ENCODE assay signal across 13 cellular contexts in genomic region chr6:137494967-137495595, GRCh38. TPM values are rescaled to one million over a fixed set of nuclear protein-coding genes. Genes with fewer than 3 reads are reported as not detected.
DNase-seq lines count a peak whose midpoint lies in the region; ATAC-seq lines count a peak whose summit lies in the region.
"Had no signal": no experiment of that assay in that cellular context is flagged by ENCODE, and none has a peak within 500 bp of the region (broad histone marks: within the 10 kb centered on the region; RNA-seq: fewer than 3 reads in every experiment).

No MANE protein-coding gene starts in this region.

- H2AK5ac ChIP-seq in mesenchymal stem cell (ENCODE audit: low read length, severe bottlenecking), result no peak overlapping the region

- DNase-seq in CD4-positive, alpha-beta memory T cell, result no peak
- no peak for DNase-seq in activated naive CD8-positive, alpha-beta T cell treated with anti-CD3 and anti-CD28 coated beads, Interleukin-2, amount 50 U/mL, for 24 hours
- DNase-seq in naive B cell (no peak), GDM1 (lab: John Stamatoyannopoulos, UW) (no peak), dedifferentiated amniotic fluid mesenchymal stem cell (ENCODE audit: extremely low spot score) (no peak), mesenchymal stem cell (no peak)
- DNase-seq: activated effector memory CD4-positive, alpha-beta T cell treated with anti-CD3 and anti-CD28 coated beads, Interleukin-2, amount 50 U/mL, for 16 hours had no signal

- peak overlapping the region in 3 of 7 donors; percentile 73 to 82 (median 78) for H3K27ac Mint-ChIP-seq in CD4-positive, alpha-beta memory T cell
- H3K27ac Mint-ChIP-seq in activated naive CD8-positive, alpha-beta T cell treated with anti-CD3 and anti-CD28 coated beads, Interleukin-2, amount 50 U/mL, for 24 hours, result peak overlapping the region; percentile 57
- peak overlapping the region in 3 of 6 donors; percentile 73 to 97 (median 93) for H3K27ac Mint-ChIP-seq in naive B cell

- ATAC-seq in activated naive CD8-positive, alpha-beta T cell treated with anti-CD3 and anti-CD28 coated beads, Interleukin-2, amount 50 U/mL, for 24 hours, result no peak
- ATAC-seq in naive B cell (ENCODE audit: low read depth in 2 of 2) (no peak), HG03460 (IDR thresholded peaks at IDR 0.05; ENCODE audit: unreplicated experiment) (no peak)
- ATAC-seq: left lung had no signal

- H3K9ac ChIP-seq in ES-I3 (ENCODE audit: low read depth, low read length) (peak overlapping the region; percentile 48; the same call in 1 of the 2 replicates), mesenchymal stem cell (ENCODE audit: low read length) (no peak overlapping the region)
- H3K9ac ChIP-seq: KMS-11 had no signal

- H3K79me1 ChIP-seq in mesenchymal stem cell (replicated peaks; ENCODE audit: low read length, poor library complexity, severe bottlenecking), result no peaks in the 10 kb centered on the region

- H3K23ac ChIP-seq in mesenchymal stem cell (ENCODE audit: low read length in 2 of 2), result no peak overlapping the region

- 3% methylated on average over 31 of the region's 32 CpGs for WGBS in mesenchymal stem cell

- CTCF ChIA-PET in CD4-positive, alpha-beta memory T cell (lab: Charles Lee; ENCODE audit: partially characterized antibody), result interaction anchor here (1.0 to 3.5 kb wide), 3 partner anchors 79 to 152 kb away, joined by 4 to 20 read pairs (median 7); no protein-coding TSS in a partner anchor

- peak overlapping the region; percentile 31 to 81 (median 64) for H3K4me3 Mint-ChIP-seq in CD4-positive, alpha-beta memory T cell
- peak overlapping the region; percentile 63 for H3K4me3 Mint-ChIP-seq in activated naive CD8-positive, alpha-beta T cell treated with anti-CD3 and anti-CD28 coated beads, Interleukin-2, amount 50 U/mL, for 24 hours
- H3K4me3 Mint-ChIP-seq in naive B cell, result peak overlapping the region; percentile 32 to 85 (median 74)

- H4K8ac ChIP-seq in mesenchymal stem cell (ENCODE audit: low read length), result no peak overlapping the region

- no peak overlapping the region for H3K14ac ChIP-seq in mesenchymal stem cell (ENCODE audit: low read length in 2 of 2)

- peaks cover 90% of the 10 kb centered on the region for H3K27me3 ChIP-seq in CD4-positive, alpha-beta memory T cell (ENCODE audit: insufficient read depth, low read length)
- H3K27me3 ChIP-seq in mesenchymal stem cell (ENCODE audit: control insufficient read depth in 1 of 2, insufficient read depth in 1 of 2, low read length in 2 of 2), result peaks cover 91 to 98% of the 10 kb centered on the region in 2 experiments

- peaks cover 29 to 70% (median 49%) of the 10 kb centered on the region in 4 donors for H3K4me1 Mint-ChIP-seq in CD4-positive, alpha-beta memory T cell
- peaks cover 51% of the 10 kb centered on the region for H3K4me1 Mint-ChIP-seq in activated naive CD8-positive, alpha-beta T cell treated with anti-CD3 and anti-CD28 coated beads, Interleukin-2, amount 50 U/mL, for 24 hours
- peaks cover 27 to 56% (median 49%) of the 10 kb centered on the region in 3 donors for H3K4me1 Mint-ChIP-seq in naive B cell

- H3K9me3 Mint-ChIP-seq in CD4-positive, alpha-beta memory T cell, result peaks cover 0 to 34% (median 10%) of the 10 kb centered on the region in 8 donors
- H3K9me3 Mint-ChIP-seq in activated naive CD8-positive, alpha-beta T cell treated with anti-CD3 and anti-CD28 coated beads, Interleukin-2, amount 50 U/mL, for 24 hours, result peaks cover 4% of the 10 kb centered on the region
- H3K9me3 Mint-ChIP-seq in naive B cell, result peaks cover 0 to 46% (median 14%) of the 10 kb centered on the region in 7 donors

- H3K4ac ChIP-seq in mesenchymal stem cell (ENCODE audit: low read depth in 1 of 2, low read length in 2 of 2), result no peak overlapping the region

- H3K4me1 ChIP-seq in CD4-positive, alpha-beta memory T cell (ENCODE audit: insufficient read depth, low read length), result peaks cover 57% of the 10 kb centered on the region
- peaks cover 28% of the 10 kb centered on the region for H3K4me1 ChIP-seq in ES-I3 (ENCODE audit: insufficient read depth, low read length)
- peaks cover 30% of the 10 kb centered on the region for H3K4me1 ChIP-seq in mesenchymal stem cell (ENCODE audit: control insufficient read depth, insufficient read depth, low read depth, low read length)

- H3K36me3 Mint-ChIP-seq in CD4-positive, alpha-beta memory T cell, result no peaks in the 10 kb centered on the region
- peaks cover 2% of the 10 kb centered on the region for H3K36me3 Mint-ChIP-seq in activated naive CD8-positive, alpha-beta T cell treated with anti-CD3 and anti-CD28 coated beads, Interleukin-2, amount 50 U/mL, for 24 hours (ENCODE audit: low read depth)
- H3K36me3 Mint-ChIP-seq in naive B cell, result peaks cover 13% of the 10 kb centered on the region in 2 donors

- no peak overlapping the region for H3K4me2 ChIP-seq in mesenchymal stem cell (ENCODE audit: low read length, poor library complexity, severe bottlenecking)
- H3K4me2 ChIP-seq: KMS-11 had no signal

- no peak overlapping the region for H4K91ac ChIP-seq in mesenchymal stem cell (ENCODE audit: low read length)

- intact Hi-C loops in CD4-positive, alpha-beta memory T cell (cut with micrococcal nuclease), result loop anchor here (5.0 kb wide), 1 partner anchor 92 kb away; no protein-coding TSS in a partner anchor

- H3K9me3 ChIP-seq in CD4-positive, alpha-beta memory T cell (ENCODE audit: control insufficient read depth in 1 of 2, low read length in 2 of 2), result no peaks in the 10 kb centered on the region
- H3K9me3 ChIP-seq in ES-I3 (ENCODE audit: control insufficient read depth, insufficient read depth, low read length), result no peaks in the 10 kb centered on the region
- no peaks in the 10 kb centered on the region for H3K9me3 ChIP-seq in mesenchymal stem cell (ENCODE audit: control insufficient read depth, low read length)
- H3K9me3 ChIP-seq: left lung had no signal

- H2BK12ac ChIP-seq in mesenchymal stem cell (ENCODE audit: low read length in 2 of 2), result no peak overlapping the region

- no peak overlapping the region for H2AFZ ChIP-seq in mesenchymal stem cell (ENCODE audit: low read depth, low read length)

- POLR2A ChIA-PET in CD4-positive, alpha-beta memory T cell (lab: Charles Lee; ENCODE audit: partially characterized antibody), result interaction anchor here (1.0 to 2.6 kb wide), 4 partner anchors 20 to 128 kb away, joined by 3 to 9 read pairs (median 4); no protein-coding TSS in a partner anchor

- H2BK15ac ChIP-seq in mesenchymal stem cell (ENCODE audit: low read depth, poor library complexity, severe bottlenecking), result no peak overlapping the region

- H2BK120ac ChIP-seq in mesenchymal stem cell (ENCODE audit: low read depth, low read length), result no peak overlapping the region

- H3K27ac ChIP-seq in CD4-positive, alpha-beta memory T cell (ENCODE audit: low read depth, low read length), result no peak overlapping the region
- no peak overlapping the region for H3K27ac ChIP-seq in mesenchymal stem cell (ENCODE audit: low read length, poor library complexity, severe bottlenecking)
- H3K27ac ChIP-seq: KMS-11, left lung had no signal

- no peak overlapping the region for H3K4me3 ChIP-seq in CD4-positive, alpha-beta memory T cell (ENCODE audit: low read length in 2 of 2)
- no peak overlapping the region for H3K4me3 ChIP-seq in mesenchymal stem cell (ENCODE audit: insufficient read depth in 1 of 2, low read depth in 1 of 2, low read length in 2 of 2)
- H3K4me3 ChIP-seq: left lung had no signal

- H3K18ac ChIP-seq in mesenchymal stem cell (ENCODE audit: low read depth in 1 of 2, low read length in 2 of 2), result no peak overlapping the region

- H3K27me3 Mint-ChIP-seq in CD4-positive, alpha-beta memory T cell, result peaks cover 72 to 75% of the 10 kb centered on the region in 2 donors
- H3K27me3 Mint-ChIP-seq in activated naive CD8-positive, alpha-beta T cell treated with anti-CD3 and anti-CD28 coated beads, Interleukin-2, amount 50 U/mL, for 24 hours, result peaks cover 92% of the 10 kb centered on the region
- H3K27me3 Mint-ChIP-seq in naive B cell, result peaks cover 63 to 87% (median 85%) of the 10 kb centered on the region in 3 donors

- no peaks in the 10 kb centered on the region for H3K36me3 ChIP-seq in CD4-positive, alpha-beta memory T cell (ENCODE audit: insufficient read depth, low read length)
- H3K36me3 ChIP-seq in ES-I3 (ENCODE audit: insufficient read depth, low read length) (no peaks in the 10 kb centered on the region), mesenchymal stem cell (ENCODE audit: control insufficient read depth in 1 of 2, insufficient read depth in 2 of 2, low read depth in 1 of 2, low read length in 2 of 2) (no peaks in the 10 kb centered on the region)
- H3K36me3 ChIP-seq: left lung had no signal

- no peak overlapping the region for H2BK5ac ChIP-seq in mesenchymal stem cell (ENCODE audit: low read depth, low read length, poor library complexity, severe bottlenecking)

RNA-seq across cellular contexts. Expression of gene OLIG3, which starts 0.9 kb away (rescaled TPM):
- total RNA-seq in CD4-positive, alpha-beta memory T cell, result not detected
- not detected for polyA plus RNA-seq in CD4-positive, alpha-beta memory T cell
- polyA plus RNA-seq in naive B cell (ENCODE audit: low read depth in 6 of 6), result not detected
- not detected for polyA plus RNA-seq in mesenchymal stem cell (2013, experiment 1 of 2)
- not detected for polyA plus RNA-seq in mesenchymal stem cell (2013, experiment 2 of 2)
- total RNA-seq: chondrocyte, left lung, osteocyte had no signal
